Comparison of ENCODE assay signal across 30 cellular contexts in the genomic region with DNA sequence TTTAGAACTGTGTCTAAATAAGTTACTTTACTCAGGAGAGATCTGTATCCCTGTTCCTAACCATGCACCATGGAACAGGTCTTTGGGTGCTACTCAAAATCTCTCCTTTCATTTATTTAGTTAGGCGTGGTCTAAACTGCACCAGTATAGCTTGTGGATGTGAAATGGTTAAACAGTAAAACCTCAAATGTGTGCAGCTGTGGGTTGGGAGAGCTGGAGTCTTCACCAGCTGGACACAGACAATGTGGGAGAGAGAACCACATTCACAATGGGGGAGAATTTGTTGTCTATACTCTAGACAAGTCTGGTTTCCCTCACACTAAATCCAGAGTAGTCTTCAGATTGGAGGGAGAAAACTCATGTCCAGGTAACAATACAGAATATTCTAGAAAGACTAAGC. TPM values are rescaled to one million over a fixed set of nuclear protein-coding genes. Genes with fewer than 3 reads are reported as not detected.
DNase-seq lines count a peak whose midpoint lies in the region; ATAC-seq and TF ChIP-seq lines count a peak whose summit lies in the region.
"Had no signal": no experiment of that assay in that cellular context is flagged by ENCODE, and none has a peak within 500 bp of the region (broad histone marks: within the 10 kb centered on the region; RNA-seq: fewer than 3 reads in every experiment).

No MANE protein-coding gene starts in this region.

- H3K9ac ChIP-seq in DND-41 (ENCODE audit: low read depth, low read length): peak overlapping the region; percentile 17; the same call in 1 of the 2 replicates

- H3K27ac ChIP-seq in DND-41 (ENCODE audit: low read length) (peak overlapping the region; percentile 77), uterus (no peak overlapping the region)
- H3K27ac ChIP-seq in naive thymus-derived CD4-positive, alpha-beta T cell (ENCODE audit: low read depth, low read length): no peak overlapping the region
- H3K27ac ChIP-seq: gastroesophageal sphincter, left lung, pancreas, RWPE1, SK-N-MC, spleen, tibial artery had no signal

- peaks cover 0 to 4% (median 0%) of the 10 kb centered on the region in 11 donors for H3K9me3 Mint-ChIP-seq in naive thymus-derived CD4-positive, alpha-beta T cell
- H3K9me3 Mint-ChIP-seq: CD8-positive, alpha-beta memory T cell; dendritic cell treated with granulocyte-macrophage colony-stimulating factor and Interleukin-4, amounts not matched to agents 40 ng/mL and 50 ng/mL, for 4 days; nephron had no signal

- CTCF ChIA-PET in naive thymus-derived CD4-positive, alpha-beta T cell (lab: Charles Lee): interaction anchor here (0.7 to 3.2 kb wide), 6 partner anchors 10 to 95 kb away, joined by 3 to 19 read pairs (median 5); no protein-coding TSS in a partner anchor

- H3K27ac Mint-ChIP-seq in naive thymus-derived CD4-positive, alpha-beta T cell: peak overlapping the region in 6 of 9 donors; percentile 59 to 99 (median 80)
- H3K27ac Mint-ChIP-seq: activated T-helper 1 cell treated with anti-CD3 and anti-CD28 coated beads, Interleukin-12 subunit alpha, Interleukin-12 subunit beta, Interleukin-2, Interleukin-4 antibody, amounts not matched to agents 30 ng/mL and 10 ng/mL and 1 ng/mL, durations not matched to agents 14 hours and 24 hours and 36 hours; dendritic cell treated with granulocyte-macrophage colony-stimulating factor and Interleukin-4, amounts not matched to agents 40 ng/mL and 50 ng/mL, for 4 days; mesothelial cell of epicardium had no signal

- H4K20me1 ChIP-seq in DND-41 (ENCODE audit: insufficient read depth, low read length): no peaks in the 10 kb centered on the region

- H3K27me3 ChIP-seq in DND-41 (ENCODE audit: insufficient read depth, low read length, poor library complexity): no peaks in the 10 kb centered on the region
- H3K27me3 ChIP-seq in naive thymus-derived CD4-positive, alpha-beta T cell (ENCODE audit: control insufficient read depth in 2 of 2, insufficient read depth in 2 of 2, low read length in 2 of 2): no peaks in the 10 kb centered on the region
- H3K27me3 ChIP-seq in uterus: no peaks in the 10 kb centered on the region
- H3K27me3 ChIP-seq: left lung, pancreas, spleen, tibial artery had no signal

- no peak for TF ChIP-seq POLR2A in NB4 (IDR thresholded peaks at IDR 0.05; ENCODE audit: extremely low read depth, insufficient read length)
- no peak for TF ChIP-seq POLR2A in uterus (IDR thresholded peaks at IDR 0.05)

- peaks cover 0 to 13% (median 0%) of the 10 kb centered on the region in 5 donors for H3K36me3 Mint-ChIP-seq in naive thymus-derived CD4-positive, alpha-beta T cell
- H3K36me3 Mint-ChIP-seq: mesothelial cell of epicardium had no signal

- peak overlapping the region in 4 of 10 donors; percentile 32 to 63 (median 56) for H3K4me3 Mint-ChIP-seq in naive thymus-derived CD4-positive, alpha-beta T cell
- H3K4me3 Mint-ChIP-seq: activated T-helper 1 cell treated with anti-CD3 and anti-CD28 coated beads, Interleukin-12 subunit alpha, Interleukin-12 subunit beta, Interleukin-2, Interleukin-4 antibody, amounts not matched to agents 30 ng/mL and 10 ng/mL and 1 ng/mL, durations not matched to agents 14 hours and 24 hours and 36 hours; dendritic cell treated with granulocyte-macrophage colony-stimulating factor and Interleukin-4, amounts not matched to agents 40 ng/mL and 50 ng/mL, for 4 days; mesothelial cell of epicardium; nephron; T-helper 17 cell had no signal

- no peaks in the 10 kb centered on the region for H3K79me2 ChIP-seq in DND-41 (ENCODE audit: insufficient read depth, low read length)

- peak overlapping the region; percentile 19; the same call in 1 of the 2 replicates for H3K4me2 ChIP-seq in DND-41 (ENCODE audit: insufficient read depth, low read length)

- peak; percentile 90 for ATAC-seq in DND-41 (ENCODE audit: insufficient read depth, low read depth)
- peak; percentile 5 for ATAC-seq in GM19395 (IDR thresholded peaks at IDR 0.05; ENCODE audit: unreplicated experiment)
- ATAC-seq in naive thymus-derived CD4-positive, alpha-beta T cell: no peak
- ATAC-seq: gastroesophageal sphincter, HepG2, left lung, pancreas, T-helper 17 cell had no signal

- intact Hi-C loops in naive thymus-derived CD4-positive, alpha-beta T cell (cut with micrococcal nuclease): loop anchor here in 1 of 2 donors (2.0 kb wide), 1 partner anchor 16 kb away; no protein-coding TSS in a partner anchor
- intact Hi-C loops in uterus (cut with DNase I; ENCODE audit: low total_unique reads): no loop called here

- no peak for TF ChIP-seq CTCF in DND-41 (IDR thresholded peaks at IDR 0.05; ENCODE audit: borderline replicate concordance, extremely low read depth, low read length, poor library complexity, severe bottlenecking)
- no peak for TF ChIP-seq CTCF in NB4 (IDR thresholded peaks at IDR 0.05; ENCODE audit: low read depth, low read length)
- TF ChIP-seq CTCF in uterus (IDR thresholded peaks at IDR 0.05): no peak

- no peaks in the 10 kb centered on the region for H3K27me3 Mint-ChIP-seq in naive thymus-derived CD4-positive, alpha-beta T cell
- H3K27me3 Mint-ChIP-seq: CD8-positive, alpha-beta memory T cell; dendritic cell treated with granulocyte-macrophage colony-stimulating factor and Interleukin-4, amounts not matched to agents 40 ng/mL and 50 ng/mL, for 4 days; T-helper 17 cell had no signal

- H3K36me3 ChIP-seq in DND-41 (ENCODE audit: insufficient read depth, low read length): no peaks in the 10 kb centered on the region
- no peaks in the 10 kb centered on the region for H3K36me3 ChIP-seq in naive thymus-derived CD4-positive, alpha-beta T cell (ENCODE audit: control insufficient read depth in 2 of 3, insufficient read depth in 3 of 3, low read length in 3 of 3)
- H3K36me3 ChIP-seq in uterus: no peaks in the 10 kb centered on the region
- H3K36me3 ChIP-seq: gastroesophageal sphincter, left lung, pancreas, spleen, tibial artery had no signal

- H3K4me1 ChIP-seq in DND-41 (ENCODE audit: insufficient read depth, low read length): peaks cover 49% of the 10 kb centered on the region
- H3K4me1 ChIP-seq in naive thymus-derived CD4-positive, alpha-beta T cell (ENCODE audit: control insufficient read depth in 2 of 2, insufficient read depth in 2 of 2, low read length in 2 of 2): peaks cover 26 to 68% of the 10 kb centered on the region in 2 donors
- no peaks in the 10 kb centered on the region for H3K4me1 ChIP-seq in uterus
- H3K4me1 ChIP-seq: gastroesophageal sphincter, pancreas, tibial artery had no signal

- no peak overlapping the region for H3K4me3 ChIP-seq in DND-41 (ENCODE audit: low read depth in 1 of 2, low read length in 2 of 2)
- no peak overlapping the region for H3K4me3 ChIP-seq in NB4 (ENCODE audit: low read depth, low read length)
- no peak overlapping the region for H3K4me3 ChIP-seq in naive thymus-derived CD4-positive, alpha-beta T cell (ENCODE audit: low read length)
- no peak overlapping the region for H3K4me3 ChIP-seq in uterus
- H3K4me3 ChIP-seq: gastroesophageal sphincter, left lung, pancreas, SK-N-MC, spleen, tibial artery had no signal

- POLR2A ChIA-PET in naive thymus-derived CD4-positive, alpha-beta T cell (lab: Charles Lee): interaction anchor here (0.6 to 27.7 kb wide), 6 partner anchors 7 to 65 kb away, joined by 3 to 1000 read pairs (median 20); a partner anchor contains a TSS

- H3K4me1 Mint-ChIP-seq in naive thymus-derived CD4-positive, alpha-beta T cell: peaks cover 44 to 89% (median 78%) of the 10 kb centered on the region in 7 donors
- H3K4me1 Mint-ChIP-seq: mesothelial cell of epicardium, nephron had no signal

- H3K9me3 ChIP-seq in DND-41 (ENCODE audit: insufficient read depth, low read length, severe bottlenecking): peaks cover 4% of the 10 kb centered on the region
- no peaks in the 10 kb centered on the region for H3K9me3 ChIP-seq in naive thymus-derived CD4-positive, alpha-beta T cell (ENCODE audit: control insufficient read depth in 2 of 3, low read length in 3 of 3)
- H3K9me3 ChIP-seq in uterus: no peaks in the 10 kb centered on the region
- H3K9me3 ChIP-seq: gastroesophageal sphincter, left lung, pancreas, spleen, tibial artery had no signal

- peak overlapping the region; percentile 43 for H2AFZ ChIP-seq in DND-41 (ENCODE audit: low read depth, low read length)

- DNase-seq in DND-41 (peak; percentile 72), NB4 (ENCODE audit: low read depth) (peak; percentile 78), uterus (no peak), LoVo (ENCODE audit: low spot score) (no peak), mesenteric fat pad (ENCODE audit: low spot score) (no peak)
- DNase-seq in naive thymus-derived CD4-positive, alpha-beta T cell: no peak
- DNase-seq: activated CD4-positive, alpha-beta T cell treated with anti-CD3 and anti-CD28 coated beads for 4 hours; CD8-positive, alpha-beta memory T cell; central memory CD4-positive, alpha-beta T cell; DMS153; HCEC 1CT; hippocampal formation; left lung; NCI-H2171; NCI-H510A treated with DMSO at 0.1 percent for 48 hours; pancreas; spleen; stimulated activated CD4-positive, alpha-beta T cell treated with anti-CD3 and anti-CD28 coated beads, Interleukin-4, amount 100 ng/mL, for 1 hour; stimulated activated naive CD4-positive, alpha-beta T cell treated with Interleukin-2 at 50 U/mL for 16 hours; T-helper 17 cell; tibial artery had no signal

RNA-seq across cellular contexts. Expression of a gene that starts 31.2 kb away (rescaled TPM):
- 100 to 1,000 TPM; 388 to 548 (median 463) TPM for total RNA-seq in naive thymus-derived CD4-positive, alpha-beta T cell
- 100 to 1,000 TPM; 258 to 318 TPM for polyA plus RNA-seq in naive thymus-derived CD4-positive, alpha-beta T cell
- 100 to 1,000 TPM in 1 of 4 donors, 10 to 100 TPM in 1, 1 to 10 TPM in 2; 7.0 to 828 (median 12.8) TPM for total RNA-seq in uterus
- 22.0 TPM for total RNA-seq in mesenteric fat pad
- total RNA-seq: HepG2 had no signal
- polyA plus RNA-seq: HepG2 had no signal

Comparison
In these comparisons a context has a peak if more than half of its experiments do, and no peak if none do; other contexts are left out.
1. DNase-seq: peak in DND-41 (single experiment) and NB4 (single experiment); none in naive thymus-derived CD4-positive, alpha-beta T cell (0 of 9), uterus (0 of 2), LoVo (single experiment) and mesenteric fat pad (single experiment).